Comparison of ENCODE assay signal across 10 cellular contexts in the genomic region with DNA sequence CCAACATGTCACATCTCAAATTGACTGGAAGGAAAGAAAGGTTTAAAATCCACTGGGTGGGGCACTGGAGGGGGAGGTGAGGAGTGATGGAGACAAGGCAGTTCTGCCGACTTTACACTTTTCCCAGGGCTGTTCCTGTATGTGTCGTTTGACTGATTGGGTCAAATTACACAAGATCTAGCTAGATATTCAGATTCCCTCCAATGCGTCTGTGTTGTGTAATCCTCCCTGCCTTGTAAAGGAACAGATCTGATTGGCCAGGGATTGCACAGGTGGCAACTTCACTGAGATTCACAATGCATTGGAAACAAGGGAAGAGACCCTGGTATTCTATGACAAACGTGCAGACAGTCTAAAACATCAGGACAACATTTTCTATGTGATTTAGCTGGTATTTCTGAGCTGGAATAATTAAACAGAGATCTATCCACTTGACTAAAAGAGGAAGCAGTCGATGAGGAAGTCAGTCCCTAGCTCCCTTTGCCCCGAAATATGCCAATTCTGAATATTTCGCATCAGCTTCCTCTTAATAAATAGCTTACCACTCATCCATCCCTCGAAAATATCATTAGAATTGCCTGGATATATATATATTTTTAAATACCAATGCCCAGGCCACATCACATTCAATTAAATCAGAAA.
A peak's percentile ranks its signal among the peaks of the same experiment; 100 is the strongest.
DNase-seq lines count a peak whose midpoint lies in the region; ATAC-seq, FAIRE-seq and TF ChIP-seq lines count a peak whose summit lies in the region.
"Had no signal": no experiment of that assay in that cellular context is flagged by ENCODE, and none has a peak within 500 bp of the region (broad histone marks: within the 10 kb centered on the region; RNA-seq: fewer than 3 reads in every experiment).

No MANE protein-coding gene starts in this region.

- TF ChIP-seq CTCF in NB4 (IDR thresholded peaks at IDR 0.05; ENCODE audit: low read depth, low read length) (no peak), coronary artery (IDR thresholded peaks at IDR 0.05) (no peak), spleen (IDR thresholded peaks at IDR 0.05 in 8 of 11, conservative IDR thresholded peaks at IDR 0.05 in 3 of 11) (no peak), Calu3 (IDR thresholded peaks at IDR 0.05; ENCODE audit: unreplicated experiment) (no peak)

- H3K36me3 Mint-ChIP-seq in Calu3 (ENCODE audit: insufficient read depth, unreplicated experiment), result peaks cover 16% of the 10 kb centered on the region
- H3K36me3 Mint-ChIP-seq: mesothelial cell of epicardium had no signal

- no peaks in the 10 kb centered on the region for H3K9me3 ChIP-seq in spleen
- H3K9me3 ChIP-seq: prostate gland had no signal

- H3K27me3 Mint-ChIP-seq in Calu3 (ENCODE audit: unreplicated experiment), result no peaks in the 10 kb centered on the region
- H3K27me3 Mint-ChIP-seq: central memory CD8-positive, alpha-beta T cell had no signal

- no peaks in the 10 kb centered on the region for H3K36me3 ChIP-seq in spleen
- H3K36me3 ChIP-seq: prostate gland had no signal

- H3K4me1 Mint-ChIP-seq in Calu3 (ENCODE audit: low read depth, unreplicated experiment), result peaks cover 34% of the 10 kb centered on the region

- H3K4me3 Mint-ChIP-seq in Calu3 (ENCODE audit: low read depth, unreplicated experiment), result no peak overlapping the region
- H3K4me3 Mint-ChIP-seq: central memory CD8-positive, alpha-beta T cell; mesothelial cell of epicardium had no signal

- no peaks in the 10 kb centered on the region for H3K27me3 ChIP-seq in spleen (replicated peaks in 1 of 7)

- no peaks in the 10 kb centered on the region for H3K9me3 Mint-ChIP-seq in Calu3 (ENCODE audit: low read depth, unreplicated experiment)
- H3K9me3 Mint-ChIP-seq: central memory CD8-positive, alpha-beta T cell; mesothelial cell of epicardium had no signal

- intact Hi-C loops in spleen (cut with DNase I; ENCODE audit: low total_unique reads), result loop anchor here (2.0 to 10.0 kb wide), 2 partner anchors 329 to 919 kb away; no protein-coding TSS in a partner anchor
- intact Hi-C loops in Calu3 (cut with micrococcal nuclease; ENCODE audit: unreplicated experiment), result loop anchor here (2.0 to 5.0 kb wide), 2 partner anchors 135 to 409 kb away; no protein-coding TSS in a partner anchor

- no peak overlapping the region for H3K27ac Mint-ChIP-seq in Calu3 (ENCODE audit: unreplicated experiment)
- H3K27ac Mint-ChIP-seq: mesothelial cell of epicardium had no signal

- peaks cover 0 to 23% (median 11%) of the 10 kb centered on the region in 6 donors for H3K4me1 ChIP-seq in spleen

- FAIRE-seq in GM18507 (lab: Jason Lieb, UNC), result peak; percentile 24

- WGBS in spleen, 5 donors, result 41 to 58% (median 51%) methylated on average over 8 of the region's 8 CpGs

- no TSS peak for BruUV-seq in Calu3 (replicated peaks; lab: Mats Ljungman, UMichigan)

- CTCF ChIA-PET in Calu3 (lab: Charles Lee), result interaction anchor here (0.8 to 2.3 kb wide), 14 partner anchors 10 to 918 kb away, joined by 3 to 37 read pairs (median 4); no protein-coding TSS in a partner anchor

- ATAC-seq in GM21447 (IDR thresholded peaks at IDR 0.05; ENCODE audit: unreplicated experiment), result no peak

- TF ChIP-seq POLR2A in NB4 (IDR thresholded peaks at IDR 0.05; ENCODE audit: extremely low read depth, insufficient read length), result no peak
- TF ChIP-seq POLR2A in spleen (IDR thresholded peaks at IDR 0.05), result no peak

- H3K27ac ChIP-seq in coronary artery, result peak overlapping the region; percentile 67 to 75
- peak overlapping the region in 5 of 8 donors; percentile 15 to 50 (median 34) for H3K27ac ChIP-seq in spleen

- DNase-seq in GM18507 (ENCODE audit: extremely low spot score, insufficient read length, low read depth) (no peak), NB4 (ENCODE audit: low read depth) (peak; percentile 37), coronary artery (ENCODE audit: low spot score) (no peak), spleen (no peak), Calu3 (no peak), HPDE6-E6E7 (ENCODE audit: extremely low spot score) (no peak)

- no peak overlapping the region for H3K4me3 ChIP-seq in NB4 (ENCODE audit: low read depth, low read length)
- H3K4me3 ChIP-seq in coronary artery, result no peak overlapping the region
- H3K4me3 ChIP-seq in spleen, result no peak overlapping the region
- H3K4me3 ChIP-seq: prostate gland had no signal
